Comparison of ENCODE assay signal across 10 cellular contexts in genomic region chr4:46886711-46887110, GRCh38. TPM values are rescaled to one million over a fixed set of nuclear protein-coding genes. Genes with fewer than 3 reads are reported as not detected.
A peak's percentile ranks its signal among the peaks of the same experiment; 100 is the strongest.
DNase-seq lines count a peak whose midpoint lies in the region; ATAC-seq and TF ChIP-seq lines count a peak whose summit lies in the region.
"Had no signal": no experiment of that assay in that cellular context is flagged by ENCODE, and none has a peak within 500 bp of the region (broad histone marks: within the 10 kb centered on the region; RNA-seq: fewer than 3 reads in every experiment).

No MANE protein-coding gene starts in this region.

- TF ChIP-seq CTCF in dorsolateral prefrontal cortex (IDR thresholded peaks at IDR 0.05 in 54 of 56, conservative IDR thresholded peaks at IDR 0.05 in 2 of 56; ENCODE audit: low read depth in 1 of 56, partially characterized antibody in 56 of 56), result peak in 52 of 56 donors; percentile 2 to 63 (median 42)

- intact Hi-C loops in dorsolateral prefrontal cortex (cut with DNase I), result no loop called here

- H3K27ac ChIP-seq in dorsolateral prefrontal cortex, result no peak overlapping the region
- H3K27ac ChIP-seq: vagina had no signal

- ATAC-seq in GM21576 (IDR thresholded peaks at IDR 0.05; ENCODE audit: unreplicated experiment) (no peak), HG02588 (IDR thresholded peaks at IDR 0.05; ENCODE audit: unreplicated experiment) (no peak), HG02981 (IDR thresholded peaks at IDR 0.05; ENCODE audit: unreplicated experiment) (no peak)

- H3K4me3 ChIP-seq in dorsolateral prefrontal cortex (no peak overlapping the region), skeletal muscle cell (ENCODE audit: low read depth, low read length) (no peak overlapping the region)
- H3K4me3 ChIP-seq: vagina had no signal

- peak; percentile 17 for DNase-seq in NCI-H510A treated with DMSO at 0.1 percent for 48 hours (lab: John Stamatoyannopoulos, UW)
- DNase-seq in NCI-H510A (lab: John Stamatoyannopoulos, UW), result no peak
- peak; percentile 2 for DNase-seq in NCI-H526 treated with DMSO at 0.1 percent for 48 hours (lab: John Stamatoyannopoulos, UW)
- no peak for DNase-seq in dorsolateral prefrontal cortex
- DNase-seq in skeletal muscle cell (ENCODE audit: low read depth), result peak; percentile 0
- DNase-seq: activated CD4-positive, CD25-positive, alpha-beta regulatory T cell treated with anti-CD3 and anti-CD28 coated beads, Interleukin-2, amount 50 U/mL, for 72 hours had no signal

- peaks cover 0 to 9% (median 0%) of the 10 kb centered on the region in 45 donors for H3K27me3 ChIP-seq in dorsolateral prefrontal cortex
- H3K27me3 ChIP-seq: vagina had no signal

RNA-seq across cellular contexts. Expression of gene COX7B2, which starts 22.3 kb away (rescaled TPM):
- total RNA-seq in dorsolateral prefrontal cortex, result not detected
- total RNA-seq: vagina had no signal

Comparison
In these comparisons a context has a peak if more than half of its experiments do, and no peak if none do; other contexts are left out.
1. DNase-seq: peak in NCI-H510A treated with DMSO at 0.1 percent for 48 hours (single experiment), NCI-H526 treated with DMSO at 0.1 percent for 48 hours (single experiment) and skeletal muscle cell (single experiment); none in NCI-H510A (single experiment) and dorsolateral prefrontal cortex (0 of 10).